19 cellular contexts compared by ENCODE assay signal in the genomic region with DNA sequence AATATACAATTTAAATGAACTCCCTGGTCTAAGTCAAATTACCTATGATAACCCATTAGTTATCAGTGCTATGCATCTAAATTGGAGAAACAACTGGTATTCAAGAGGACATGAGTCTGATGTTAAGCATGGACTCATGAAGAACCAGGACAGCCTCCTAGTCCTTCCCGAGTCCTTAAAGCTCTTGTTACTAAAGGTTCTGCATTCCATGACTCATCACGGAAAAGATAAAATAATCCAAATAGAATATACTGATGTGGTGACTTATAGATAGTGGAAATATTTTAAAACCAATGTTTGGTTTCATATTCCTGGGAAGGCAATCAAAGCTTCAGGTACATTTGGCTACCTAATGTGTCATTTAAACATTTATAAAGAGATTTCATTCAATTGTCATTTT.
"Had no signal": no experiment of that assay in that cellular context is flagged by ENCODE, and none has a peak within 500 bp of the region (broad histone marks: within the 10 kb centered on the region; RNA-seq: fewer than 3 reads in every experiment).

No MANE protein-coding gene starts in this region.

- H3K9me3 Mint-ChIP-seq: dendritic cell treated with granulocyte-macrophage colony-stimulating factor and Interleukin-4, amounts not matched to agents 40 ng/mL and 50 ng/mL, for 4 days; effector memory CD8-positive, alpha-beta T cell; neural crest cell; stimulated activated naive B cell treated with anti-CD40 and anti-IgM and Interleukin-4, amounts not matched to agents 10 μg/mL and 1 μg/mL and 100 μg/mL, for 72 hours; stimulated activated naive CD8-positive, alpha-beta T cell treated with anti-CD3 and anti-CD28 coated beads, Interleukin-15, amount 100 ng/mL, for 72 hours had no signal

- H3K4me1 Mint-ChIP-seq: natural killer cell; neural crest cell; stimulated activated naive B cell treated with anti-CD40 and anti-IgM and Interleukin-4, amounts not matched to agents 10 μg/mL and 1 μg/mL and 100 μg/mL, for 72 hours; stimulated activated naive CD8-positive, alpha-beta T cell treated with anti-CD3 and anti-CD28 coated beads, Interleukin-15, amount 100 ng/mL, for 72 hours had no signal

- H3K4me3 Mint-ChIP-seq: dendritic cell treated with granulocyte-macrophage colony-stimulating factor and Interleukin-4, amounts not matched to agents 40 ng/mL and 50 ng/mL, for 4 days; effector memory CD8-positive, alpha-beta T cell; mesothelial cell of epicardium; natural killer cell; neural crest cell; stimulated activated naive B cell treated with anti-CD40 and anti-IgM and Interleukin-4, amounts not matched to agents 10 μg/mL and 1 μg/mL and 100 μg/mL, for 72 hours; stimulated activated naive CD8-positive, alpha-beta T cell treated with anti-CD3 and anti-CD28 coated beads, Interleukin-15, amount 100 ng/mL, for 72 hours had no signal

- H3K36me3 Mint-ChIP-seq: mesothelial cell of epicardium; natural killer cell; stimulated activated naive B cell treated with anti-CD40 and anti-IgM and Interleukin-4, amounts not matched to agents 10 μg/mL and 1 μg/mL and 100 μg/mL, for 72 hours had no signal

- H3K27me3 Mint-ChIP-seq: dendritic cell treated with granulocyte-macrophage colony-stimulating factor and Interleukin-4, amounts not matched to agents 40 ng/mL and 50 ng/mL, for 4 days had no signal

- ATAC-seq: effector memory CD8-positive, alpha-beta T cell; heart right ventricle; left lobe of liver; natural killer cell; stimulated activated naive B cell treated with anti-CD40 and anti-IgM and Interleukin-4, amounts not matched to agents 10 μg/mL and 1 μg/mL and 100 μg/mL, for 72 hours; stimulated activated naive CD8-positive, alpha-beta T cell treated with anti-CD3 and anti-CD28 coated beads, Interleukin-15, amount 100 ng/mL, for 72 hours had no signal

- H3K36me3 ChIP-seq: esophagus squamous epithelium, heart right ventricle, right atrium auricular region, sigmoid colon, tibial nerve had no signal

- DNase-seq: effector memory CD8-positive, alpha-beta T cell; esophagus squamous epithelium; heart right ventricle; hypothalamus; islet precursor cell; natural killer cell; sigmoid colon; stimulated activated CD4-positive, alpha-beta T cell treated with anti-CD3 and anti-CD28 coated beads, Interleukin-2, amount 100 ng/mL, for 24 hours; stimulated activated CD4-positive, alpha-beta T cell treated with anti-CD3 and anti-CD28 coated beads, Interleukin-4, amount 100 ng/mL, for 4 hours; stimulated activated naive B cell treated with anti-CD40 and anti-IgM and Interleukin-4, amounts not matched to agents 10 μg/mL and 1 μg/mL and 100 μg/mL, for 72 hours; stimulated activated naive CD8-positive, alpha-beta T cell treated with anti-CD3 and anti-CD28 coated beads, Interleukin-15, amount 100 ng/mL, for 72 hours; testis had no signal

- H3K27ac Mint-ChIP-seq: dendritic cell treated with granulocyte-macrophage colony-stimulating factor and Interleukin-4, amounts not matched to agents 40 ng/mL and 50 ng/mL, for 4 days; effector memory CD8-positive, alpha-beta T cell; mesothelial cell of epicardium; natural killer cell; stimulated activated naive B cell treated with anti-CD40 and anti-IgM and Interleukin-4, amounts not matched to agents 10 μg/mL and 1 μg/mL and 100 μg/mL, for 72 hours; stimulated activated naive CD8-positive, alpha-beta T cell treated with anti-CD3 and anti-CD28 coated beads, Interleukin-15, amount 100 ng/mL, for 72 hours had no signal

- H3K9me3 ChIP-seq: esophagus squamous epithelium, heart right ventricle, right atrium auricular region, sigmoid colon, testis, tibial nerve had no signal

- H3K4me3 ChIP-seq: esophagus squamous epithelium, heart right ventricle, right atrium auricular region, sigmoid colon, skin epidermis, testis, tibial nerve had no signal

- H3K27ac ChIP-seq: esophagus squamous epithelium, heart right ventricle, right atrium auricular region, sigmoid colon, skin epidermis, testis, tibial nerve had no signal

- H3K4me1 ChIP-seq: esophagus squamous epithelium, heart right ventricle, right atrium auricular region, sigmoid colon, testis, tibial nerve had no signal

- H3K27me3 ChIP-seq: esophagus squamous epithelium, heart right ventricle, right atrium auricular region, sigmoid colon, testis, tibial nerve had no signal
